8 cellular contexts compared by ENCODE assay signal in the genomic region with DNA sequence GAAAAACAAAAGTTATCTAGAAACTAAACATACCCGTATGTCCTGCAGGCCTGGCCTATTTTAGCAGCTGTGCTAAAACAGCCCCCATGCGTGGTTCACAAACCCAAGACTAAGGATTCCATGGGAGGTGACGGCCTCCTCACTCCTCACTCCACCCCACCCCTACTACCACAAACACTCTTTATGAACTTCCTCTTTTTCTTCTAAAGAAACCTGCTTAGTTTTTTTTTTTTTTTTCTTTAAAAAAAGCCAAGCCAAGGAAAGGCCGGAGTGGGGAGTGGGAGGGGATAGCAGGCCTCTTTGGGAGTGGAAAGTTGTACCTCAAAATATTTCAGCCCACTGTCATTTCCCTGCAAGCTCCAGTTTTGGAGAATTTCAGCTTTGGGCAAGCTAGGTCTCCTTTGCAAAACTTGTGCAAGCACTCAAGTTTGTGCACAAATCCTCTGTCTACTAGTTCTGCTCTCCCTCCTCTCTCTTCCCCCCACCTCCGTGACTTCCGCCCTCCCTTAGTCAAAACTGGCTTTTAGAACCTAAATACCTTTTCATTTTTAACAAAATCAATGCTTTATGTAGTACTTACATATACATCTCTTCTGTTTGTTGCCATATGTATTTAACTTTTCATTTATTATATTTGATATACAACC. TPM values are rescaled to one million over a fixed set of nuclear protein-coding genes. Genes with fewer than 3 reads are reported as not detected.
DNase-seq lines count a peak whose midpoint lies in the region; ATAC-seq and TF ChIP-seq lines count a peak whose summit lies in the region.

No MANE protein-coding gene starts in this region.

- POLR2A ChIA-PET in activated CD4-positive, alpha-beta T cell treated with anti-CD3 and anti-CD28 coated beads for 36 hours (lab: Charles Lee), result no interaction called here

- H3K9me3 Mint-ChIP-seq in activated CD4-positive, alpha-beta T cell treated with anti-CD3 and anti-CD28 coated beads for 36 hours (ENCODE audit: low read depth), result no peaks in the 10 kb centered on the region
- H3K9me3 Mint-ChIP-seq in nephron, result no peaks in the 10 kb centered on the region

- peaks cover 7% of the 10 kb centered on the region for H3K36me3 Mint-ChIP-seq in activated CD4-positive, alpha-beta T cell treated with anti-CD3 and anti-CD28 coated beads for 36 hours (ENCODE audit: low read depth)
- H3K36me3 Mint-ChIP-seq in nephron (ENCODE audit: low read depth), result peaks cover 14% of the 10 kb centered on the region

- peak; percentile 11 for ATAC-seq in activated CD4-positive, alpha-beta T cell treated with anti-CD3 and anti-CD28 coated beads for 36 hours
- ATAC-seq in HG02938 (IDR thresholded peaks at IDR 0.05; ENCODE audit: unreplicated experiment), result peak; percentile 41

- no peaks in the 10 kb centered on the region for H3K36me3 ChIP-seq in ectodermal cell (ENCODE audit: control insufficient read depth, insufficient read depth, low read length)

- H3K4me1 Mint-ChIP-seq in activated CD4-positive, alpha-beta T cell treated with anti-CD3 and anti-CD28 coated beads for 36 hours, result peaks cover 87% of the 10 kb centered on the region
- peaks cover 45% of the 10 kb centered on the region for H3K4me1 Mint-ChIP-seq in nephron

- peaks cover 3% of the 10 kb centered on the region for H3K4me1 ChIP-seq in ectodermal cell (ENCODE audit: control insufficient read depth, insufficient read depth, low read length)

- H3K4me3 Mint-ChIP-seq in activated CD4-positive, alpha-beta T cell treated with anti-CD3 and anti-CD28 coated beads for 36 hours, result peak overlapping the region; percentile 80
- H3K4me3 Mint-ChIP-seq in nephron, result peak overlapping the region; percentile 96 to 100 (median 98)

- CTCF ChIA-PET in activated CD4-positive, alpha-beta T cell treated with anti-CD3 and anti-CD28 coated beads for 36 hours (lab: Charles Lee), result interaction anchor here (1.1 to 3.2 kb wide), 7 partner anchors 11 to 124 kb away, joined by 3 to 18 read pairs (median 3); a partner anchor contains a TSS

- H3K27ac Mint-ChIP-seq in activated CD4-positive, alpha-beta T cell treated with anti-CD3 and anti-CD28 coated beads for 36 hours, result peak overlapping the region; percentile 78
- H3K27ac Mint-ChIP-seq in nephron, result peak overlapping the region; percentile 97 to 99 (median 99)

- H3K27me3 Mint-ChIP-seq in activated CD4-positive, alpha-beta T cell treated with anti-CD3 and anti-CD28 coated beads for 36 hours, result peaks cover 4% of the 10 kb centered on the region
- no peaks in the 10 kb centered on the region for H3K27me3 Mint-ChIP-seq in nephron (ENCODE audit: low read depth)

- peak; percentile 56 for DNase-seq in activated CD4-positive, alpha-beta T cell treated with anti-CD3 and anti-CD28 coated beads for 36 hours
- no peak for DNase-seq in activated CD4-positive, alpha-beta T cell treated with anti-CD3 and anti-CD28 coated beads, Interleukin-2, amount 50 U/mL, for 1 hour
- DNase-seq in RKO (ENCODE audit: low spot score) (peak; percentile 79), pons (ENCODE audit: low spot score) (no peak), NCI-H226 (no peak)

- no peak overlapping the region for H3K27ac ChIP-seq in ectodermal cell (ENCODE audit: insufficient read depth, low read depth, low read length, poor library complexity, severe bottlenecking)

- TF ChIP-seq CTCF in nephron (IDR thresholded peaks at IDR 0.05; ENCODE audit: unreplicated experiment in 3 of 3), result no peak

- 59 to 63% methylated on average over 6 of the region's 6 CpGs for WGBS in ectodermal cell, 2 experiments

- intact Hi-C loops in activated CD4-positive, alpha-beta T cell treated with anti-CD3 and anti-CD28 coated beads for 36 hours (cut with DNase I, micrococcal nuclease), result loop anchor here (1.0 to 5.0 kb wide), 5 partner anchors 15 to 156 kb away; no protein-coding TSS in a partner anchor

- H3K27me3 ChIP-seq in ectodermal cell (ENCODE audit: control insufficient read depth, insufficient read depth, low read length, poor library complexity, severe bottlenecking), result peaks cover 12% of the 10 kb centered on the region

- no peaks in the 10 kb centered on the region for H3K9me3 ChIP-seq in ectodermal cell (ENCODE audit: control insufficient read depth, low read length)

- peak overlapping the region; percentile 78 for H3K4me3 ChIP-seq in ectodermal cell (ENCODE audit: insufficient read depth, low read depth, low read length)

RNA-seq across cellular contexts. Expression of a gene that starts 0.5 kb away (rescaled TPM):
- total RNA-seq in activated CD4-positive, alpha-beta T cell treated with anti-CD3 and anti-CD28 coated beads for 36 hours, result 1 to 10 TPM; 2.3 to 3.8 TPM
- polyA plus RNA-seq in ectodermal cell (2013, experiment 1 of 4), result 39.3 TPM
- polyA plus RNA-seq in ectodermal cell (2013, experiment 2 of 4), result 44.9 TPM
- 31.8 TPM for polyA plus RNA-seq in ectodermal cell (2013, experiment 3 of 4)
- 33.9 TPM for polyA plus RNA-seq in ectodermal cell (2013, experiment 4 of 4)

Comparison
In these comparisons a context has a peak if more than half of its experiments do, and no peak if none do; other contexts are left out.
1. DNase-seq: peak in activated CD4-positive, alpha-beta T cell treated with anti-CD3 and anti-CD28 coated beads for 36 hours (single experiment) and RKO (single experiment); none in activated CD4-positive, alpha-beta T cell treated with anti-CD3 and anti-CD28 coated beads, Interleukin-2, amount 50 U/mL, for 1 hour (single experiment), pons (single experiment) and NCI-H226 (single experiment).